Comparison of ENCODE assay signal across 20 cellular contexts in genomic region chr4:169106696-169107229, GRCh38.
"Had no signal": no experiment of that assay in that cellular context is flagged by ENCODE, and none has a peak within 500 bp of the region (broad histone marks: within the 10 kb centered on the region; RNA-seq: fewer than 3 reads in every experiment).

No MANE protein-coding gene starts in this region.

- H3K36me3 ChIP-seq: colonic mucosa had no signal

- H3K9me3 Mint-ChIP-seq: naive B cell; nephron; stimulated activated naive B cell treated with anti-CD40 and anti-IgM and Interleukin-4, amounts not matched to agents 10 μg/mL and 1 μg/mL and 100 μg/mL, for 72 hours; stimulated activated naive CD8-positive, alpha-beta T cell treated with anti-CD3 and anti-CD28 coated beads, Interleukin-15, amount 100 ng/mL, for 72 hours had no signal

- H3K4me1 ChIP-seq: colonic mucosa, spleen, testis had no signal

- H3K27ac Mint-ChIP-seq: stimulated activated naive B cell treated with anti-CD40 and anti-IgM and Interleukin-4, amounts not matched to agents 10 μg/mL and 1 μg/mL and 100 μg/mL, for 72 hours; stimulated activated naive CD8-positive, alpha-beta T cell treated with anti-CD3 and anti-CD28 coated beads, Interleukin-15, amount 100 ng/mL, for 72 hours had no signal

- H3K36me3 Mint-ChIP-seq: stimulated activated naive B cell treated with anti-CD40 and anti-IgM and Interleukin-4, amounts not matched to agents 10 μg/mL and 1 μg/mL and 100 μg/mL, for 72 hours had no signal

- H3K4me3 ChIP-seq: colonic mucosa, esophagus squamous epithelium, lung, spleen, testis, tibial nerve had no signal

- H3K9me3 ChIP-seq: colonic mucosa, esophagus squamous epithelium, neutrophil, spleen, testis, tibial nerve had no signal

- H3K4me3 Mint-ChIP-seq: naive B cell; nephron; stimulated activated naive B cell treated with anti-CD40 and anti-IgM and Interleukin-4, amounts not matched to agents 10 μg/mL and 1 μg/mL and 100 μg/mL, for 72 hours; stimulated activated naive CD8-positive, alpha-beta T cell treated with anti-CD3 and anti-CD28 coated beads, Interleukin-15, amount 100 ng/mL, for 72 hours had no signal

- H3K4me1 Mint-ChIP-seq: naive B cell; stimulated activated naive B cell treated with anti-CD40 and anti-IgM and Interleukin-4, amounts not matched to agents 10 μg/mL and 1 μg/mL and 100 μg/mL, for 72 hours; stimulated activated naive CD8-positive, alpha-beta T cell treated with anti-CD3 and anti-CD28 coated beads, Interleukin-15, amount 100 ng/mL, for 72 hours had no signal

- ATAC-seq: left colon; sciatic nerve; stimulated activated naive B cell treated with anti-CD40 and anti-IgM and Interleukin-4, amounts not matched to agents 10 μg/mL and 1 μg/mL and 100 μg/mL, for 72 hours; stimulated activated naive CD8-positive, alpha-beta T cell treated with anti-CD3 and anti-CD28 coated beads, Interleukin-15, amount 100 ng/mL, for 72 hours had no signal

- DNase-seq: colonic mucosa; effector CD4-positive, alpha-beta T cell; esophagus squamous epithelium; foreskin fibroblast; left colon; left ventricle myocardium superior; mesendoderm; naive B cell; spleen; stimulated activated CD4-positive, alpha-beta T cell treated with anti-CD3 and anti-CD28 coated beads, Interleukin-15, amount 100 ng/mL, for 24 hours; stimulated activated CD4-positive, alpha-beta T cell treated with anti-CD3 and anti-CD28 coated beads, Interleukin-1b, Interleukin-23, amount 100 ng/mL, for 48 hours; stimulated activated CD4-positive, alpha-beta T cell treated with anti-CD3 and anti-CD28 coated beads, Interleukin-4, amount 100 ng/mL, for 24 hours; stimulated activated naive B cell treated with anti-CD40 and anti-IgM and Interleukin-4, amounts not matched to agents 10 μg/mL and 1 μg/mL and 100 μg/mL, for 72 hours; stimulated activated naive CD8-positive, alpha-beta T cell treated with anti-CD3 and anti-CD28 coated beads, Interleukin-15, amount 100 ng/mL, for 72 hours; testis had no signal

- H3K27me3 ChIP-seq: colonic mucosa, esophagus squamous epithelium, neutrophil, spleen, testis, tibial nerve had no signal

- H3K27me3 Mint-ChIP-seq: naive B cell; stimulated activated naive B cell treated with anti-CD40 and anti-IgM and Interleukin-4, amounts not matched to agents 10 μg/mL and 1 μg/mL and 100 μg/mL, for 72 hours had no signal

- H3K27ac ChIP-seq: colonic mucosa, esophagus squamous epithelium, neutrophil, spleen, testis, tibial nerve had no signal
